In genomic region chr1:228109962-228110488, GRCh38 we compare ENCODE assay signal across 6 cellular contexts. TPM values are rescaled to one million over a fixed set of nuclear protein-coding genes. Genes with fewer than 3 reads are reported as not detected.
DNase-seq lines count a peak whose midpoint lies in the region; ATAC-seq lines count a peak whose summit lies in the region.

No MANE protein-coding gene starts in this region.

- no peaks in the 10 kb centered on the region for H3K27me3 Mint-ChIP-seq in effector memory CD8-positive, alpha-beta T cell

- H3K36me3 ChIP-seq in ACC112 (ENCODE audit: insufficient read depth, low read length): no peaks in the 10 kb centered on the region

- intact Hi-C loops in sciatic nerve (cut with DNase I): no loop called here

- peaks cover 7% of the 10 kb centered on the region for H3K4me1 ChIP-seq in ACC112 (ENCODE audit: control insufficient read depth, insufficient read depth, low read length, unreplicated experiment)

- no peaks in the 10 kb centered on the region for H3K9me3 Mint-ChIP-seq in effector memory CD8-positive, alpha-beta T cell

- H2AFZ ChIP-seq in ACC112 (ENCODE audit: low read length, unreplicated experiment): peak overlapping the region; percentile 94

- H3K27ac ChIP-seq in ACC112 (ENCODE audit: low read depth, low read length): no peak overlapping the region

- H3K79me2 ChIP-seq in ACC112 (ENCODE audit: control insufficient read depth, insufficient read depth, low read length, unreplicated experiment): peaks cover 11% of the 10 kb centered on the region

- peak overlapping the region; percentile 93 to 95 for H3K27ac Mint-ChIP-seq in effector memory CD8-positive, alpha-beta T cell

- ATAC-seq in HG03442 (IDR thresholded peaks at IDR 0.05; ENCODE audit: unreplicated experiment) (peak; percentile 2), sciatic nerve (peak; percentile 12), GM19452 (IDR thresholded peaks at IDR 0.05; ENCODE audit: unreplicated experiment) (no peak)
- ATAC-seq in effector memory CD8-positive, alpha-beta T cell (replicated peaks): no peak

- DNase-seq in effector memory CD8-positive, alpha-beta T cell: no peak
- DNase-seq in sciatic nerve (ENCODE audit: low spot score) (no peak), COLO829 (ENCODE audit: low spot score) (no peak)

- H3K4me3 Mint-ChIP-seq in effector memory CD8-positive, alpha-beta T cell: peak overlapping the region; percentile 84 to 89

- H3K4me1 Mint-ChIP-seq in effector memory CD8-positive, alpha-beta T cell (ENCODE audit: low read depth in 2 of 2): peaks cover 11 to 13% of the 10 kb centered on the region in 2 donors

- H3K36me3 Mint-ChIP-seq in effector memory CD8-positive, alpha-beta T cell (ENCODE audit: insufficient read depth): peaks cover 14% of the 10 kb centered on the region

- H3K4me3 ChIP-seq in ACC112 (ENCODE audit: low read depth, low read length): peak overlapping the region; percentile 89

- H3K27me3 ChIP-seq in ACC112 (ENCODE audit: insufficient read depth, low read length): no peaks in the 10 kb centered on the region

RNA-seq across cellular contexts. Expression of gene MRPL55, which starts 0.9 kb away (rescaled TPM):
- total RNA-seq in sciatic nerve: 34.2 TPM

RNA-seq across cellular contexts. Expression of gene C1orf35, which starts 6.9 kb away (rescaled TPM):
- 15.8 TPM for total RNA-seq in sciatic nerve

RNA-seq across cellular contexts. Expression of gene ARF1, which starts 27.5 kb away (rescaled TPM):
- 251 TPM for total RNA-seq in sciatic nerve

RNA-seq across cellular contexts. Expression of gene GUK1, which starts 30.1 kb away (rescaled TPM):
- total RNA-seq in sciatic nerve: 250 TPM

RNA-seq across cellular contexts. Expression of gene GJC2, which starts 39.7 kb away (rescaled TPM):
- 10.5 TPM for total RNA-seq in sciatic nerve

Comparison
In these comparisons a context has a peak if more than half of its experiments do, and no peak if none do; other contexts are left out.
1. ATAC-seq: peak in HG03442 (single experiment) and sciatic nerve (single experiment); none in effector memory CD8-positive, alpha-beta T cell (single experiment) and GM19452 (single experiment).